ENCODE assay signal across 8 cellular contexts in genomic region chr18:35050638-35051287, GRCh38. TPM values are rescaled to one million over a fixed set of nuclear protein-coding genes. Genes with fewer than 3 reads are reported as not detected.
DNase-seq lines count a peak whose midpoint lies in the region; TF ChIP-seq lines count a peak whose summit lies in the region.

No MANE protein-coding gene starts in this region.

- H3K27me3 ChIP-seq in cardiac muscle cell (no peaks in the 10 kb centered on the region), stomach (no peaks in the 10 kb centered on the region)

- peaks cover 31% of the 10 kb centered on the region for H3K4me1 ChIP-seq in cardiac muscle cell (ENCODE audit: low read depth)
- H3K4me1 ChIP-seq in stomach, result peaks cover 17 to 58% (median 35%) of the 10 kb centered on the region in 4 donors

- peak overlapping the region; percentile 30 for H3K4me3 ChIP-seq in NB4 (ENCODE audit: low read depth, low read length)
- no peak overlapping the region for H3K4me3 ChIP-seq in cardiac muscle cell
- no peak overlapping the region for H3K4me3 ChIP-seq in stomach

- H3K9me3 ChIP-seq in cardiac muscle cell (ENCODE audit: low read depth) (no peaks in the 10 kb centered on the region), stomach (no peaks in the 10 kb centered on the region)

- WGBS in stomach, 5 donors, result 56 to 70% (median 65%) methylated on average over 3 of the region's 3 CpGs

- TF ChIP-seq CTCF in NB4 (IDR thresholded peaks at IDR 0.05; ENCODE audit: low read depth, low read length) (no peak), cardiac muscle cell (IDR thresholded peaks at IDR 0.05; ENCODE audit: low read depth, low read length) (no peak), stomach (IDR thresholded peaks at IDR 0.05) (no peak)

- H3K36me3 ChIP-seq in cardiac muscle cell (no peaks in the 10 kb centered on the region), stomach (no peaks in the 10 kb centered on the region)

- DNase-seq in NCI-H146 (lab: John Stamatoyannopoulos, UW) (peak; percentile 49), NCI-H146 treated with DMSO at 0.1 percent for 48 hours (lab: John Stamatoyannopoulos, UW; ENCODE audit: unreplicated experiment) (no peak), NB4 (ENCODE audit: low read depth) (peak; percentile 72), cardiac muscle cell (ENCODE audit: low read depth in 1 of 2, low spot score in 1 of 2) (peak; percentile 41 to 68), stomach (no peak), HuH-7 (ENCODE audit: low spot score) (no peak), pons (ENCODE audit: low spot score) (no peak), HT-29 (ENCODE audit: low spot score) (no peak)

- no peak for TF ChIP-seq POLR2A in NB4 (IDR thresholded peaks at IDR 0.05; ENCODE audit: extremely low read depth, insufficient read length)
- no peak for TF ChIP-seq POLR2A in stomach (IDR thresholded peaks at IDR 0.05)

- TF ChIP-seq EP300 in stomach (IDR thresholded peaks at IDR 0.05), result no peak

- peak overlapping the region; percentile 80 for H3K27ac ChIP-seq in cardiac muscle cell
- H3K27ac ChIP-seq in stomach, result peak overlapping the region; percentile 20 to 67 (median 56)

- intact Hi-C loops in stomach (cut with DNase I; ENCODE audit: low total_unique reads), result no loop called here

RNA-seq across cellular contexts. Expression of gene MAPRE2, which starts 9.6 kb away (rescaled TPM):
- 20.3 and 22.3 TPM in 2 replicates for total RNA-seq in cardiac muscle cell
- 31.0 and 31.9 TPM in 2 replicates for polyA plus RNA-seq in cardiac muscle cell
- 100 to 1,000 TPM in 1 of 5 donors, 10 to 100 TPM in 4; 22.2 to 258 (median 51.6) TPM for total RNA-seq in stomach
- polyA plus RNA-seq in stomach, result 10 to 100 TPM in 2 of 3 donors, 1 to 10 TPM in 1; 7.4 to 18.5 (median 13.3) TPM
- total RNA-seq in HT-29 (2014; rRNA removed; shearing (Covaris generic)), result 2.8 TPM in 2 replicates

Comparison
In these comparisons a context has a peak if more than half of its experiments do, and no peak if none do; other contexts are left out.
1. DNase-seq: peak in NCI-H146 (single experiment), NB4 (single experiment) and cardiac muscle cell (2 of 2); none in NCI-H146 treated with DMSO at 0.1 percent for 48 hours (single experiment), stomach (single experiment), HuH-7 (single experiment), pons (single experiment) and HT-29 (single experiment).